1 cellular context compared by ENCODE assay signal in the genomic region with DNA sequence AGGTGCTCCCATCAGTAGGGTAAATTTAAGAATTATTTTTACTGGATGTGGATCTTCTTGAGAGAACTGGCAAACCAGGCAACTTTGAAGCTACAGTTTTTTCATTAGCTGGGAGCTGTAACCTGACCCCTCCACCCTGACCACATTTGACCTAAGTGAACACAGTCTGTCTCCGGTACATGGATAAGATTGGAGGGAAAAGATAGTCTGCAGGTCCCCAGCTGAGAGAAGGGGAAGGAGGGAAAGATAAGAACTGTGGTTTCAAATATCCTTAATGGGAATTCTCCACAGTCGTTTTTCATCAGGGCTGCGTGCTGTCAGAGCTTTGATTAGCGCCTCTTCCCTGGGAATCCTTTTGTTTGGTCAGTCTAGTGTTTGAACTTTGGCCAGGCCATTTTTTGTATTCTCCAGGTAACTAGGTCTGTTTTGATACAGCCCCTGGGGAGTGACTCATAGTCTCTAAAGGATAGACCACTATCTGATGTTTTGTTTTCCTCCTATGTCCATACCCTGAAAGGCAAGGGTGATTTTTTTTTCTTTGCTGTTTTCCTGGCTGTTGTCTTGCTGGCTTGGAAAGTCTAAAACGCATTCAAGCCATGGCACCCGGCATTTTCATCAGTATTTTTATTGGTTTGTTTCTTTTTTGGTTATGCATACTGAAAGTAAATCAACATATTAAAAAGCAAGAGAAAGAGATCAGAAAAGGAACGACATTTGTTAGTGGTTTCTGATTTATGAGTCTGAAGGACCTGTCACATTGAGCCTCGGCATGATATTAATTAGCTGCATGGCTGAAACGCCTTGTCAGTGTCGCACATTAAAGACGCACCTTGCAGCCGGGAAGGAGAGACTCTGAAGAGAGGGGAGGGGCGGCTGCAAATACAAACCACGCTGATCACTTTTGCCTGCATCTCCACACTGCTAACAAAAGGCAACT.
A peak's percentile ranks its signal among the peaks of the same experiment; 100 is the strongest.
TF ChIP-seq lines count a peak whose summit lies in the region.

No MANE protein-coding gene starts in this region.

TF ChIP-seq in K562, 482 proteins besides CTCF, POLR2A, EP300 and RAD21 (continued from another document and continues in another):
- TF ChIP-seq, protein P1, sequence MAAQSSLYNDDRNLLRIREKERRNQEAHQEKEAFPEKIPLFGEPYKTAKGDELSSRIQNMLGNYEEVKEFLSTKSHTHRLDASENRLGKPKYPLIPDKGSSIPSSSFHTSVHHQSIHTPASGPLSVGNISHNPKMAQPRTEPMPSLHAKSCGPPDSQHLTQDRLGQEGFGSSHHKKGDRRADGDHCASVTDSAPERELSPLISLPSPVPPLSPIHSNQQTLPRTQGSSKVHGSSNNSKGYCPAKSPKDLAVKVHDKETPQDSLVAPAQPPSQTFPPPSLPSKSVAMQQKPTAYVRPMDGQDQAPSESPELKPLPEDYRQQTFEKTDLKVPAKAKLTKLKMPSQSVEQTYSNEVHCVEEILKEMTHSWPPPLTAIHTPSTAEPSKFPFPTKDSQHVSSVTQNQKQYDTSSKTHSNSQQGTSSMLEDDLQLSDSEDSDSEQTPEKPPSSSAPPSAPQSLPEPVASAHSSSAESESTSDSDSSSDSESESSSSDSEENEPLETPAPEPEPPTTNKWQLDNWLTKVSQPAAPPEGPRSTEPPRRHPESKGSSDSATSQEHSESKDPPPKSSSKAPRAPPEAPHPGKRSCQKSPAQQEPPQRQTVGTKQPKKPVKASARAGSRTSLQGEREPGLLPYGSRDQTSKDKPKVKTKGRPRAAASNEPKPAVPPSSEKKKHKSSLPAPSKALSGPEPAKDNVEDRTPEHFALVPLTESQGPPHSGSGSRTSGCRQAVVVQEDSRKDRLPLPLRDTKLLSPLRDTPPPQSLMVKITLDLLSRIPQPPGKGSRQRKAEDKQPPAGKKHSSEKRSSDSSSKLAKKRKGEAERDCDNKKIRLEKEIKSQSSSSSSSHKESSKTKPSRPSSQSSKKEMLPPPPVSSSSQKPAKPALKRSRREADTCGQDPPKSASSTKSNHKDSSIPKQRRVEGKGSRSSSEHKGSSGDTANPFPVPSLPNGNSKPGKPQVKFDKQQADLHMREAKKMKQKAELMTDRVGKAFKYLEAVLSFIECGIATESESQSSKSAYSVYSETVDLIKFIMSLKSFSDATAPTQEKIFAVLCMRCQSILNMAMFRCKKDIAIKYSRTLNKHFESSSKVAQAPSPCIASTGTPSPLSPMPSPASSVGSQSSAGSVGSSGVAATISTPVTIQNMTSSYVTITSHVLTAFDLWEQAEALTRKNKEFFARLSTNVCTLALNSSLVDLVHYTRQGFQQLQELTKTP (IDR thresholded peaks at IDR 0.05; ENCODE audit: low read depth in 1 of 2, partially characterized antibody in 2 of 2) = peak in 1 of 2 experiments; percentile 83
- TF ChIP-seq MYBL2 (IDR thresholded peaks at IDR 0.05; ENCODE audit: low read depth) (peak; percentile 36; the same call in 1 of the 2 replicates), MYBL2 (CRISPR knock-in tag; IDR thresholded peaks at IDR 0.05; ENCODE audit: borderline replicate concordance) (no peak), ILF3 (IDR thresholded peaks at IDR 0.05; ENCODE audit: borderline replicate concordance) (no peak), HNRNPH1 (optimal IDR thresholded peaks at IDR 0.05; ENCODE audit: low read depth, low read length) (no peak), KLF16 (IDR thresholded peaks at IDR 0.05) (peak; percentile 90), ZNF165 (CRISPR knock-in tag; IDR thresholded peaks at IDR 0.05; ENCODE audit: borderline replicate concordance) (no peak), KLF13 (tag; IDR thresholded peaks at IDR 0.05; ENCODE audit: borderline replicate concordance, low read depth) (no peak), NCOA6 (IDR thresholded peaks at IDR 0.05) (no peak), YBX1 (IDR thresholded peaks at IDR 0.05) (no peak), ZNF561 (CRISPR knock-in tag; conservative IDR thresholded peaks at IDR 0.05) (no peak), ATF7 (IDR thresholded peaks at IDR 0.05) (peak; percentile 47; the same call in 1 of the 2 replicates), SOX6 (IDR thresholded peaks at IDR 0.05) (peak; percentile 97), CCNT2 (IDR thresholded peaks at IDR 0.05; ENCODE audit: borderline replicate concordance, extremely low read depth, insufficient read length, low read depth, low read length) (peak; percentile 94), ZBTB8A (IDR thresholded peaks at IDR 0.05; ENCODE audit: partially characterized antibody) (no peak), DACH1 (IDR thresholded peaks at IDR 0.05; ENCODE audit: partially characterized antibody) (peak; percentile 96), PHTF2 (CRISPR knock-in tag; IDR thresholded peaks at IDR 0.05) (no peak), FOSL1 (tag; conservative IDR thresholded peaks at IDR 0.05) (peak; percentile 89), ILK (tag; IDR thresholded peaks at IDR 0.05; ENCODE audit: borderline replicate concordance, low read depth) (no peak), MAFF (IDR thresholded peaks at IDR 0.05; ENCODE audit: low read length) (no peak), ZNF282 (CRISPR knock-in tag; IDR thresholded peaks at IDR 0.05) (no peak), PRPF4 (IDR thresholded peaks at IDR 0.05; ENCODE audit: insufficient read depth, low read depth, low read length, poor library complexity, severe bottlenecking) (no peak), ZNF324 (CRISPR knock-in tag; IDR thresholded peaks at IDR 0.05) (no peak)
- TF ChIP-seq, protein P2, sequence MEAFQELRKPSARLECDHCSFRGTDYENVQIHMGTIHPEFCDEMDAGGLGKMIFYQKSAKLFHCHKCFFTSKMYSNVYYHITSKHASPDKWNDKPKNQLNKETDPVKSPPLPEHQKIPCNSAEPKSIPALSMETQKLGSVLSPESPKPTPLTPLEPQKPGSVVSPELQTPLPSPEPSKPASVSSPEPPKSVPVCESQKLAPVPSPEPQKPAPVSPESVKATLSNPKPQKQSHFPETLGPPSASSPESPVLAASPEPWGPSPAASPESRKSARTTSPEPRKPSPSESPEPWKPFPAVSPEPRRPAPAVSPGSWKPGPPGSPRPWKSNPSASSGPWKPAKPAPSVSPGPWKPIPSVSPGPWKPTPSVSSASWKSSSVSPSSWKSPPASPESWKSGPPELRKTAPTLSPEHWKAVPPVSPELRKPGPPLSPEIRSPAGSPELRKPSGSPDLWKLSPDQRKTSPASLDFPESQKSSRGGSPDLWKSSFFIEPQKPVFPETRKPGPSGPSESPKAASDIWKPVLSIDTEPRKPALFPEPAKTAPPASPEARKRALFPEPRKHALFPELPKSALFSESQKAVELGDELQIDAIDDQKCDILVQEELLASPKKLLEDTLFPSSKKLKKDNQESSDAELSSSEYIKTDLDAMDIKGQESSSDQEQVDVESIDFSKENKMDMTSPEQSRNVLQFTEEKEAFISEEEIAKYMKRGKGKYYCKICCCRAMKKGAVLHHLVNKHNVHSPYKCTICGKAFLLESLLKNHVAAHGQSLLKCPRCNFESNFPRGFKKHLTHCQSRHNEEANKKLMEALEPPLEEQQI (IDR thresholded peaks at IDR 0.05) = peak; percentile 72; the same call in 1 of the 2 replicates
- TF ChIP-seq, protein P3, sequence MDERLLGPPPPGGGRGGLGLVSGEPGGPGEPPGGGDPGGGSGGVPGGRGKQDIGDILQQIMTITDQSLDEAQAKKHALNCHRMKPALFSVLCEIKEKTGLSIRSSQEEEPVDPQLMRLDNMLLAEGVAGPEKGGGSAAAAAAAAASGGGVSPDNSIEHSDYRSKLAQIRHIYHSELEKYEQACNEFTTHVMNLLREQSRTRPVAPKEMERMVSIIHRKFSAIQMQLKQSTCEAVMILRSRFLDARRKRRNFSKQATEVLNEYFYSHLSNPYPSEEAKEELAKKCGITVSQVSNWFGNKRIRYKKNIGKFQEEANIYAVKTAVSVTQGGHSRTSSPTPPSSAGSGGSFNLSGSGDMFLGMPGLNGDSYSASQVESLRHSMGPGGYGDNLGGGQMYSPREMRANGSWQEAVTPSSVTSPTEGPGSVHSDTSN (CRISPR knock-in tag; IDR thresholded peaks at IDR 0.05; ENCODE audit: low read depth) = peak; percentile 20; the same call in 1 of the 2 replicates
- TF ChIP-seq, protein P3 (tag; conservative IDR thresholded peaks at IDR 0.05; ENCODE audit: low read depth) = peak; percentile 93
- TF ChIP-seq, protein P4, sequence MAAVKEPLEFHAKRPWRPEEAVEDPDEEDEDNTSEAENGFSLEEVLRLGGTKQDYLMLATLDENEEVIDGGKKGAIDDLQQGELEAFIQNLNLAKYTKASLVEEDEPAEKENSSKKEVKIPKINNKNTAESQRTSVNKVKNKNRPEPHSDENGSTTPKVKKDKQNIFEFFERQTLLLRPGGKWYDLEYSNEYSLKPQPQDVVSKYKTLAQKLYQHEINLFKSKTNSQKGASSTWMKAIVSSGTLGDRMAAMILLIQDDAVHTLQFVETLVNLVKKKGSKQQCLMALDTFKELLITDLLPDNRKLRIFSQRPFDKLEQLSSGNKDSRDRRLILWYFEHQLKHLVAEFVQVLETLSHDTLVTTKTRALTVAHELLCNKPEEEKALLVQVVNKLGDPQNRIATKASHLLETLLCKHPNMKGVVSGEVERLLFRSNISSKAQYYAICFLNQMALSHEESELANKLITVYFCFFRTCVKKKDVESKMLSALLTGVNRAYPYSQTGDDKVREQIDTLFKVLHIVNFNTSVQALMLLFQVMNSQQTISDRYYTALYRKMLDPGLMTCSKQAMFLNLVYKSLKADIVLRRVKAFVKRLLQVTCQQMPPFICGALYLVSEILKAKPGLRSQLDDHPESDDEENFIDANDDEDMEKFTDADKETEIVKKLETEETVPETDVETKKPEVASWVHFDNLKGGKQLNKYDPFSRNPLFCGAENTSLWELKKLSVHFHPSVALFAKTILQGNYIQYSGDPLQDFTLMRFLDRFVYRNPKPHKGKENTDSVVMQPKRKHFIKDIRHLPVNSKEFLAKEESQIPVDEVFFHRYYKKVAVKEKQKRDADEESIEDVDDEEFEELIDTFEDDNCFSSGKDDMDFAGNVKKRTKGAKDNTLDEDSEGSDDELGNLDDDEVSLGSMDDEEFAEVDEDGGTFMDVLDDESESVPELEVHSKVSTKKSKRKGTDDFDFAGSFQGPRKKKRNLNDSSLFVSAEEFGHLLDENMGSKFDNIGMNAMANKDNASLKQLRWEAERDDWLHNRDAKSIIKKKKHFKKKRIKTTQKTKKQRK (IDR thresholded peaks at IDR 0.05; ENCODE audit: borderline replicate concordance, low read depth, low read length) = no peak
- TF ChIP-seq, protein P5, sequence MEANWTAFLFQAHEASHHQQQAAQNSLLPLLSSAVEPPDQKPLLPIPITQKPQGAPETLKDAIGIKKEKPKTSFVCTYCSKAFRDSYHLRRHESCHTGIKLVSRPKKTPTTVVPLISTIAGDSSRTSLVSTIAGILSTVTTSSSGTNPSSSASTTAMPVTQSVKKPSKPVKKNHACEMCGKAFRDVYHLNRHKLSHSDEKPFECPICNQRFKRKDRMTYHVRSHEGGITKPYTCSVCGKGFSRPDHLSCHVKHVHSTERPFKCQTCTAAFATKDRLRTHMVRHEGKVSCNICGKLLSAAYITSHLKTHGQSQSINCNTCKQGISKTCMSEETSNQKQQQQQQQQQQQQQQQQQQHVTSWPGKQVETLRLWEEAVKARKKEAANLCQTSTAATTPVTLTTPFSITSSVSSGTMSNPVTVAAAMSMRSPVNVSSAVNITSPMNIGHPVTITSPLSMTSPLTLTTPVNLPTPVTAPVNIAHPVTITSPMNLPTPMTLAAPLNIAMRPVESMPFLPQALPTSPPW (CRISPR knock-in tag; IDR thresholded peaks at IDR 0.05) = 0 out of 2 replicates have a peak, but pooled peaks have one; percentile 14
- TF ChIP-seq, protein P6, sequence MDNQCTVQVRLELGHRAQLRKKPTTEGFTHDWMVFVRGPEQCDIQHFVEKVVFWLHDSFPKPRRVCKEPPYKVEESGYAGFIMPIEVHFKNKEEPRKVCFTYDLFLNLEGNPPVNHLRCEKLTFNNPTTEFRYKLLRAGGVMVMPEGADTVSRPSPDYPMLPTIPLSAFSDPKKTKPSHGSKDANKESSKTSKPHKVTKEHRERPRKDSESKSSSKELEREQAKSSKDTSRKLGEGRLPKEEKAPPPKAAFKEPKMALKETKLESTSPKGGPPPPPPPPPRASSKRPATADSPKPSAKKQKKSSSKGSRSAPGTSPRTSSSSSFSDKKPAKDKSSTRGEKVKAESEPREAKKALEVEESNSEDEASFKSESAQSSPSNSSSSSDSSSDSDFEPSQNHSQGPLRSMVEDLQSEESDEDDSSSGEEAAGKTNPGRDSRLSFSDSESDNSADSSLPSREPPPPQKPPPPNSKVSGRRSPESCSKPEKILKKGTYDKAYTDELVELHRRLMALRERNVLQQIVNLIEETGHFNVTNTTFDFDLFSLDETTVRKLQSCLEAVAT (IDR thresholded peaks at IDR 0.05) = peak in 1 of 2 experiments; percentile 93; a peak in 2 of 4 replicates
- TF ChIP-seq, protein P7, sequence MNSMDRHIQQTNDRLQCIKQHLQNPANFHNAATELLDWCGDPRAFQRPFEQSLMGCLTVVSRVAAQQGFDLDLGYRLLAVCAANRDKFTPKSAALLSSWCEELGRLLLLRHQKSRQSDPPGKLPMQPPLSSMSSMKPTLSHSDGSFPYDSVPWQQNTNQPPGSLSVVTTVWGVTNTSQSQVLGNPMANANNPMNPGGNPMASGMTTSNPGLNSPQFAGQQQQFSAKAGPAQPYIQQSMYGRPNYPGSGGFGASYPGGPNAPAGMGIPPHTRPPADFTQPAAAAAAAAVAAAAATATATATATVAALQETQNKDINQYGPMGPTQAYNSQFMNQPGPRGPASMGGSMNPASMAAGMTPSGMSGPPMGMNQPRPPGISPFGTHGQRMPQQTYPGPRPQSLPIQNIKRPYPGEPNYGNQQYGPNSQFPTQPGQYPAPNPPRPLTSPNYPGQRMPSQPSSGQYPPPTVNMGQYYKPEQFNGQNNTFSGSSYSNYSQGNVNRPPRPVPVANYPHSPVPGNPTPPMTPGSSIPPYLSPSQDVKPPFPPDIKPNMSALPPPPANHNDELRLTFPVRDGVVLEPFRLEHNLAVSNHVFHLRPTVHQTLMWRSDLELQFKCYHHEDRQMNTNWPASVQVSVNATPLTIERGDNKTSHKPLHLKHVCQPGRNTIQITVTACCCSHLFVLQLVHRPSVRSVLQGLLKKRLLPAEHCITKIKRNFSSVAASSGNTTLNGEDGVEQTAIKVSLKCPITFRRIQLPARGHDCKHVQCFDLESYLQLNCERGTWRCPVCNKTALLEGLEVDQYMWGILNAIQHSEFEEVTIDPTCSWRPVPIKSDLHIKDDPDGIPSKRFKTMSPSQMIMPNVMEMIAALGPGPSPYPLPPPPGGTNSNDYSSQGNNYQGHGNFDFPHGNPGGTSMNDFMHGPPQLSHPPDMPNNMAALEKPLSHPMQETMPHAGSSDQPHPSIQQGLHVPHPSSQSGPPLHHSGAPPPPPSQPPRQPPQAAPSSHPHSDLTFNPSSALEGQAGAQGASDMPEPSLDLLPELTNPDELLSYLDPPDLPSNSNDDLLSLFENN (IDR thresholded peaks at IDR 0.05; ENCODE audit: low read depth in 2 of 2, low read length in 2 of 2) = peak in 1 of 2 experiments; percentile 80; a peak in 2 of 4 replicates
- TF ChIP-seq, protein P8, sequence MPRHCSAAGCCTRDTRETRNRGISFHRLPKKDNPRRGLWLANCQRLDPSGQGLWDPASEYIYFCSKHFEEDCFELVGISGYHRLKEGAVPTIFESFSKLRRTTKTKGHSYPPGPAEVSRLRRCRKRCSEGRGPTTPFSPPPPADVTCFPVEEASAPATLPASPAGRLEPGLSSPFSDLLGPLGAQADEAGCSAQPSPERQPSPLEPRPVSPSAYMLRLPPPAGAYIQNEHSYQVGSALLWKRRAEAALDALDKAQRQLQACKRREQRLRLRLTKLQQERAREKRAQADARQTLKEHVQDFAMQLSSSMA (CRISPR knock-in tag; IDR thresholded peaks at IDR 0.05) = no peak
